Comparison of ENCODE assay signal across 8 cellular contexts in genomic region chr6:56693246-56693607, GRCh38. TPM values are rescaled to one million over a fixed set of nuclear protein-coding genes. Genes with fewer than 3 reads are reported as not detected.
DNase-seq lines count a peak whose midpoint lies in the region; ATAC-seq and TF ChIP-seq lines count a peak whose summit lies in the region.

No MANE protein-coding gene starts in this region.

- H3K4me3 ChIP-seq in AG09309 (ENCODE audit: control insufficient read depth, low read depth, low read length), result no peak overlapping the region; the same call in 1 of the 2 replicates
- H3K4me3 ChIP-seq in duodenal mucosa (ENCODE audit: low read depth in 1 of 2, low read length in 2 of 2), result peak overlapping the region; percentile 62 to 65

- no peak for ATAC-seq in HG03159 (IDR thresholded peaks at IDR 0.05; ENCODE audit: unreplicated experiment)
- ATAC-seq in HG03108 (IDR thresholded peaks at IDR 0.05; ENCODE audit: unreplicated experiment), result no peak
- ATAC-seq in GM18498 (IDR thresholded peaks at IDR 0.05; ENCODE audit: unreplicated experiment), result no peak

- peaks cover 19 to 25% of the 10 kb centered on the region in 2 donors for H3K4me1 ChIP-seq in duodenal mucosa (ENCODE audit: control insufficient read depth in 1 of 2, insufficient read depth in 2 of 2, low read length in 2 of 2)

- H3K9me3 ChIP-seq in duodenal mucosa (ENCODE audit: control insufficient read depth in 1 of 2, low read length in 2 of 2), result no peaks in the 10 kb centered on the region

- no peaks in the 10 kb centered on the region for H3K27me3 ChIP-seq in duodenal mucosa (ENCODE audit: control insufficient read depth in 1 of 2, insufficient read depth in 2 of 2, low read length in 2 of 2)

- DNase-seq in AG09309 (ENCODE audit: low read depth) (peak; percentile 87), NCI-H2196 treated with DMSO at 0.1 percent for 48 hours (lab: John Stamatoyannopoulos, UW; ENCODE audit: unreplicated experiment) (peak; percentile 19), myocyte (ENCODE audit: low read depth) (peak; percentile 94), DMS114 treated with DMSO at 0.1 percent for 48 hours (lab: John Stamatoyannopoulos, UW; ENCODE audit: unreplicated experiment) (no peak)

- peak overlapping the region; percentile 30 to 62 for H3K9ac ChIP-seq in duodenal mucosa (ENCODE audit: low read depth in 1 of 2, low read length in 2 of 2)

- no peaks in the 10 kb centered on the region for H3K36me3 ChIP-seq in duodenal mucosa (ENCODE audit: control insufficient read depth in 1 of 2, insufficient read depth in 2 of 2, low read length in 2 of 2)

- no peak for TF ChIP-seq CTCF in AG09309 (IDR thresholded peaks at IDR 0.05; ENCODE audit: control insufficient read depth, insufficient read depth, low read depth, low read length, missing control alignments)

- H3K27ac ChIP-seq in duodenal mucosa (ENCODE audit: low read depth, low read length), result peak overlapping the region; percentile 42

RNA-seq across cellular contexts. Expression of gene DST, which starts 50.5 kb away (rescaled TPM):
- total RNA-seq in myocyte, result 398 and 500 TPM in 2 replicates
- 126 TPM for polyA plus RNA-seq in myocyte (2012)
